Comparison of ENCODE assay signal across 25 cellular contexts in genomic region chr2:113088173-113088992, GRCh38. TPM values are rescaled to one million over a fixed set of nuclear protein-coding genes. Genes with fewer than 3 reads are reported as not detected.
A peak's percentile ranks its signal among the peaks of the same experiment; 100 is the strongest.
DNase-seq lines count a peak whose midpoint lies in the region; ATAC-seq, FAIRE-seq and TF ChIP-seq lines count a peak whose summit lies in the region.
"Had no signal": no experiment of that assay in that cellular context is flagged by ENCODE, and none has a peak within 500 bp of the region (broad histone marks: within the 10 kb centered on the region; RNA-seq: fewer than 3 reads in every experiment).

No MANE protein-coding gene starts in this region.

- H3K27ac ChIP-seq in GM12878 (ENCODE audit: control insufficient read depth, insufficient read depth): no peak overlapping the region
- H3K27ac ChIP-seq in HepG2 (ENCODE audit: extremely low read length, insufficient read depth, low read length): peak overlapping the region; percentile 14
- H3K27ac ChIP-seq: 22Rv1 had no signal

- RAD21 ChIA-PET in GM12878 (lab: Charles Lee; ENCODE audit: unreplicated experiment): interaction anchor here (0.6 to 1.1 kb wide), 3 partner anchors 15 to 97 kb away, joined by 3 read pairs; no protein-coding TSS in a partner anchor

- 84% methylated on average over 2 of the region's 2 CpGs for WGBS in GM12878 (ENCODE audit: insufficient coverage, insufficient replicate concordance, low lambda C conversion rate, missing lambda C conversion rate)
- WGBS in HepG2 (ENCODE audit: low lambda C conversion rate): 91% methylated on average over 2 of the region's 2 CpGs

- FAIRE-seq in GM12878 (lab: Jason Lieb, UNC) (no peak), HepG2 (lab: Jason Lieb, UNC) (peak; percentile 92)
- FAIRE-seq: H1 had no signal

- H3K9ac ChIP-seq in GM12878 (ENCODE audit: control insufficient read depth, insufficient read depth, low read length): no peak overlapping the region
- no peak overlapping the region for H3K9ac ChIP-seq in HepG2 (ENCODE audit: insufficient read depth, low read depth, low read length)

- H3K9me3 ChIP-seq in GM12878 (replicated peaks; ENCODE audit: control insufficient read depth, insufficient read depth, low read length) (no peaks in the 10 kb centered on the region), HepG2 (ENCODE audit: low read length) (no peaks in the 10 kb centered on the region; the same call in 1 of the 2 replicates)
- H3K9me3 ChIP-seq: BE2C had no signal

- no peak overlapping the region for H2AFZ ChIP-seq in GM12878 (ENCODE audit: control insufficient read depth, low read depth, low read length)
- no peak overlapping the region for H2AFZ ChIP-seq in HepG2 (ENCODE audit: low read length)

- H3K4me2 ChIP-seq in GM12878 (ENCODE audit: control insufficient read depth, insufficient read depth): no peak overlapping the region
- H3K4me2 ChIP-seq in HepG2 (ENCODE audit: low read depth, low read length): peak overlapping the region; percentile 34

- in situ Hi-C loops in GM12878 (cut with MboI): no loop called here
- in situ Hi-C loops in HepG2 (cut with HindIII; ENCODE audit: extremely low pct_ligation_motif_present, low pct_unique_long_range_greater_than_20kb): loop anchor here (10.0 kb wide), 1 partner anchor 286 kb away; no protein-coding TSS in a partner anchor

- H3K4me3 ChIP-seq in GM12878 (no peak overlapping the region), HepG2 (replicated peaks in 1 of 3; ENCODE audit: insufficient read depth in 1 of 3, low read depth in 2 of 3, low read length in 3 of 3) (peak overlapping the region in 1 of 3 experiments; percentile 1; a peak in 1 of 6 replicates)

- POLR2A ChIA-PET in GM12878 (lab: Charles Lee): no interaction called here
- POLR2A ChIA-PET in HepG2 (lab: Yijun Ruan, JAX): interaction anchor here (0.6 to 6.5 kb wide), 19 partner anchors 8 to 504 kb away, joined by 3 to 45 read pairs (median 4); partner anchors contain the start of genes CHCHD5, IL1RN and PSD4

- H3K27me3 ChIP-seq in GM12878 (replicated peaks in 1 of 2; ENCODE audit: control insufficient read depth in 2 of 2, insufficient read depth in 2 of 2, low read length in 1 of 2) (no peaks in the 10 kb centered on the region), HepG2 (ENCODE audit: control insufficient read depth in 1 of 2, insufficient read depth in 2 of 2, low read length in 2 of 2) (peaks cover 0 to 4% of the 10 kb centered on the region in 2 experiments; a peak in 1 of 5 replicates)
- H3K27me3 ChIP-seq: BE2C had no signal

- ATAC-seq in GM12878: no peak; the same call in 2 of the 3 replicates
- peak; percentile 99 for ATAC-seq in HepG2
- ATAC-seq in GM21737 (IDR thresholded peaks at IDR 0.05; ENCODE audit: unreplicated experiment): no peak
- ATAC-seq: Panc1 had no signal

- H4K20me1 ChIP-seq in GM12878 (ENCODE audit: control insufficient read depth, insufficient read depth) (no peaks in the 10 kb centered on the region), HepG2 (ENCODE audit: insufficient read depth, low read length) (no peaks in the 10 kb centered on the region)

- H3K79me2 ChIP-seq in GM12878 (ENCODE audit: control insufficient read depth, insufficient read depth, low read length) (no peaks in the 10 kb centered on the region), HepG2 (ENCODE audit: insufficient read depth, low read length) (no peaks in the 10 kb centered on the region)

- H3K4me1 ChIP-seq in GM12878 (ENCODE audit: control insufficient read depth, insufficient read depth, low read length) (no peaks in the 10 kb centered on the region), HepG2 (ENCODE audit: insufficient read depth, low read length) (peaks cover 38% of the 10 kb centered on the region)
- H3K4me1 ChIP-seq: BE2C had no signal

- no peak for TF ChIP-seq RAD21 in GM12878 (IDR thresholded peaks at IDR 0.05; ENCODE audit: insufficient read depth, low read depth, low read length)
- TF ChIP-seq RAD21 in HepG2 (CRISPR knock-in tag; IDR thresholded peaks at IDR 0.05): peak; percentile 33; the same call in 1 of the 2 replicates

- intact Hi-C loops in GM12878 (cut with micrococcal nuclease; ENCODE audit: unreplicated experiment): no loop called here
- intact Hi-C loops in HepG2 (cut with micrococcal nuclease; ENCODE audit: unreplicated experiment): loop anchor here (1.0 kb wide), 1 partner anchor 39 kb away; the partner anchor contains the start of gene IL1RN

- TF ChIP-seq CTCF in GM12878 (IDR thresholded peaks at IDR 0.05 in 2 of 3, conservative IDR thresholded peaks at IDR 0.05 in 1 of 3; ENCODE audit: control insufficient read depth in 2 of 3, extremely low read depth in 1 of 3, insufficient read depth in 1 of 3, low read depth in 3 of 3, low read length in 3 of 3) (no peak), HepG2 (CRISPR knock-in tag; IDR thresholded peaks at IDR 0.05) (no peak)

- TF ChIP-seq POLR2A in GM12878 (IDR thresholded peaks at IDR 0.05; ENCODE audit: low read depth, low read length) (no peak), HepG2 (IDR thresholded peaks at IDR 0.05; ENCODE audit: insufficient read depth in 1 of 2, low read depth in 2 of 2, low read length in 2 of 2) (no peak)

- SMC1A ChIA-PET in GM12878 (lab: Charles Lee; ENCODE audit: uncharacterized antibody, unreplicated experiment): interaction anchor here (0.9 kb wide), 1 partner anchor 9 kb away, joined by 3 read pairs; no protein-coding TSS in a partner anchor

- CTCF ChIA-PET in GM12878 (lab: Yijun Ruan, JAX) (interaction anchor here (0.8 to 1.3 kb wide), 2 partner anchors 50 to 142 kb away, joined by 3 read pairs; no protein-coding TSS in a partner anchor), HepG2 (lab: Yijun Ruan, JAX; ENCODE audit: low intra/inter-chr PET ratio, low total read pairs) (no interaction called here)

- DNase-seq in DMS79 treated with DMSO at 0.1 percent for 48 hours (lab: John Stamatoyannopoulos, UW) (peak; percentile 9), DMS79 (lab: John Stamatoyannopoulos, UW) (no peak), GM12878 (ENCODE audit: low read depth, low spot score) (no peak), HepG2 (ENCODE audit: low spot score) (peak; percentile 85), DMS 273 treated with DMSO at 0.1 percent for 48 hours (lab: John Stamatoyannopoulos, UW) (no peak), NCI-H82 (lab: John Stamatoyannopoulos, UW) (no peak)
- DNase-seq: BE2C, Calu3, DMS153, HCEC 1CT, Kasumi-1, NCI-H1105 treated with DMSO at 0.1 percent for 48 hours, NCI-H2029, NCI-H446, NCI-H524 treated with DMSO at 0.1 percent for 48 hours, SHP77 treated with DMSO at 0.1 percent for 48 hours, SW 1271 had no signal

- no TSS peak for BruUV-seq in GM12878 (replicated peaks; lab: Mats Ljungman, UMichigan)
- BruUV-seq in HepG2 (replicated peaks; lab: Mats Ljungman, UMichigan): no TSS peak

- TF ChIP-seq EP300 in GM12878 (IDR thresholded peaks at IDR 0.05; ENCODE audit: borderline replicate concordance in 1 of 2, control insufficient read depth in 1 of 2, low read depth in 2 of 2, low read length in 2 of 2): no peak
- peak in 1 of 2 experiments; percentile 86; a peak in 2 of 4 replicates for TF ChIP-seq EP300 in HepG2 (IDR thresholded peaks at IDR 0.05; ENCODE audit: low read depth in 2 of 2, low read length in 2 of 2)
- peak; percentile 24; the same call in 1 of the 2 replicates for TF ChIP-seq EP300 in HepG2 (CRISPR knock-in tag; IDR thresholded peaks at IDR 0.05; ENCODE audit: borderline replicate concordance)

- H3K36me3 ChIP-seq in GM12878 (ENCODE audit: control insufficient read depth in 2 of 2, insufficient read depth in 2 of 2, low read length in 1 of 2) (no peaks in the 10 kb centered on the region), HepG2 (replicated peaks in 1 of 2; ENCODE audit: control insufficient read depth in 1 of 2, insufficient read depth in 2 of 2, low read length in 2 of 2) (no peaks in the 10 kb centered on the region)
- H3K36me3 ChIP-seq: BE2C had no signal

RNA-seq across cellular contexts. Expression of gene IL1F10, which starts 20.6 kb away (rescaled TPM):
- not detected in 2 replicates for total RNA-seq in GM12878 (2013; cell fraction: nucleolus; rRNA removed)
- total RNA-seq in GM12878 (2014; rRNA removed): not detected in 2 replicates
- total RNA-seq in GM12878 (2014; rRNA removed; fragmentation: Illumina TruSeq; extraction: Trizol): not detected in 2 replicates
- not detected in 2 replicates for total RNA-seq in GM12878 (2021)
- polyA plus RNA-seq in GM12878 (2011; ENCODE audit: low read depth): not detected
- not detected in 2 replicates for polyA plus RNA-seq in GM12878 (2011; rRNA removed)
- polyA plus RNA-seq in GM12878 (2011; cell fraction: cytosol; rRNA removed): not detected in 2 replicates
- polyA plus RNA-seq in GM12878 (2011; cell fraction: nucleus; rRNA removed): not detected in 2 replicates
- not detected in 2 replicates for polyA plus RNA-seq in GM12878 (2012)
- not detected in 2 replicates for polyA plus RNA-seq in GM12878 (2014; fragmentation: Illumina TruSeq; extraction: Trizol)
- polyA plus RNA-seq in GM12878 (2014; fragmentation: Nextera tagmentation; extraction: Ambion mirVana): not detected
- not detected in 2 replicates for polyA plus RNA-seq in GM12878 (2014; rRNA removed)
- polyA plus RNA-seq in GM12878 (2016; fragmentation: Nextera tagmentation; extraction: Ambion mirVana): not detected
- not detected in 2 replicates for polyA minus RNA-seq in GM12878 (2011; rRNA and poly(A)+ RNA removed)
- not detected in 2 replicates for polyA minus RNA-seq in GM12878 (2011; cell fraction: cytosol; rRNA and poly(A)+ RNA removed)
- not detected in 2 replicates for polyA minus RNA-seq in GM12878 (2011; cell fraction: nucleus; rRNA and poly(A)+ RNA removed)
- not detected in 2 replicates for total RNA-seq in HepG2 (2016; rRNA removed; fragmentation: Illumina TruSeq; extraction: Trizol)
- total RNA-seq in HepG2 (2016; cell fraction: cytosol; rRNA removed; fragmentation: Illumina TruSeq; extraction: Trizol; ENCODE audit: low read depth): not detected in 2 replicates
- not detected in 2 replicates for total RNA-seq in HepG2 (2016; cell fraction: insoluble cytoplasmic fraction; rRNA removed; fragmentation: Illumina TruSeq; extraction: Trizol)
- total RNA-seq in HepG2 (2016; cell fraction: membrane; rRNA removed; fragmentation: Illumina TruSeq; extraction: Trizol): not detected in 2 replicates
- not detected in 2 replicates for total RNA-seq in HepG2 (2016; cell fraction: nucleus; rRNA removed; fragmentation: Illumina TruSeq; extraction: Trizol)
- polyA plus RNA-seq in HepG2 (2011; rRNA removed): not detected in 2 replicates
- polyA plus RNA-seq in HepG2 (2011; cell fraction: cytosol; rRNA removed): not detected in 2 replicates
- not detected in 2 replicates for polyA plus RNA-seq in HepG2 (2011; cell fraction: nucleus; rRNA removed)
- not detected in 2 replicates for polyA plus RNA-seq in HepG2 (2012)
- polyA plus RNA-seq in HepG2 (2016; cell fraction: cytosol; fragmentation: Illumina TruSeq; extraction: Trizol; ENCODE audit: low read depth): not detected in 2 replicates
- polyA plus RNA-seq in HepG2 (2016; cell fraction: insoluble cytoplasmic fraction; fragmentation: Illumina TruSeq; extraction: Trizol; ENCODE audit: low read depth): not detected in 2 replicates
- polyA plus RNA-seq in HepG2 (2016; cell fraction: membrane; fragmentation: Illumina TruSeq; extraction: Trizol; ENCODE audit: low read depth): not detected in 2 replicates
- not detected in 2 replicates for polyA plus RNA-seq in HepG2 (2016; cell fraction: nucleus; fragmentation: Illumina TruSeq; extraction: Trizol; ENCODE audit: insufficient read depth, low read depth)
- not detected in 2 replicates for polyA minus RNA-seq in HepG2 (2011; rRNA and poly(A)+ RNA removed; ENCODE audit: low replicate concordance)
- not detected in 2 replicates for polyA minus RNA-seq in HepG2 (2011; cell fraction: cytosol; rRNA and poly(A)+ RNA removed)
- not detected in 2 replicates for polyA minus RNA-seq in HepG2 (2011; cell fraction: nucleus; rRNA and poly(A)+ RNA removed)
- total RNA-seq: Calu3, Daoy, G401, H1, M059J had no signal
- polyA plus RNA-seq: CD14-positive monocyte, H1 had no signal

RNA-seq across cellular contexts. Expression of gene IL36RN, which starts 29.4 kb away (rescaled TPM):
- not detected in 2 replicates for total RNA-seq in GM12878 (2013; cell fraction: nucleolus; rRNA removed)
- not detected in 2 replicates for total RNA-seq in GM12878 (2014; rRNA removed)
- not detected in 2 replicates for total RNA-seq in GM12878 (2014; rRNA removed; fragmentation: Illumina TruSeq; extraction: Trizol)
- total RNA-seq in GM12878 (2021): not detected in 2 replicates
- not detected for polyA plus RNA-seq in GM12878 (2011; ENCODE audit: low read depth)
- polyA plus RNA-seq in GM12878 (2011; rRNA removed): not detected in 2 replicates
- not detected in 2 replicates for polyA plus RNA-seq in GM12878 (2011; cell fraction: cytosol; rRNA removed)
- not detected in 2 replicates for polyA plus RNA-seq in GM12878 (2011; cell fraction: nucleus; rRNA removed)
- polyA plus RNA-seq in GM12878 (2012): not detected in 2 replicates
- polyA plus RNA-seq in GM12878 (2014; fragmentation: Illumina TruSeq; extraction: Trizol): not detected in 2 replicates
- polyA plus RNA-seq in GM12878 (2014; fragmentation: Nextera tagmentation; extraction: Ambion mirVana): not detected
- not detected in 2 replicates for polyA plus RNA-seq in GM12878 (2014; rRNA removed)
- polyA plus RNA-seq in GM12878 (2016; fragmentation: Nextera tagmentation; extraction: Ambion mirVana): not detected
- not detected in 2 replicates for polyA minus RNA-seq in GM12878 (2011; rRNA and poly(A)+ RNA removed)
- not detected in 2 replicates for polyA minus RNA-seq in GM12878 (2011; cell fraction: cytosol; rRNA and poly(A)+ RNA removed)
- polyA minus RNA-seq in GM12878 (2011; cell fraction: nucleus; rRNA and poly(A)+ RNA removed): not detected in 2 replicates
- total RNA-seq in HepG2 (2016; rRNA removed; fragmentation: Illumina TruSeq; extraction: Trizol): not detected in 2 replicates
- total RNA-seq in HepG2 (2016; cell fraction: cytosol; rRNA removed; fragmentation: Illumina TruSeq; extraction: Trizol; ENCODE audit: low read depth): not detected in 2 replicates
- total RNA-seq in HepG2 (2016; cell fraction: insoluble cytoplasmic fraction; rRNA removed; fragmentation: Illumina TruSeq; extraction: Trizol): not detected in 2 replicates
- not detected in 2 replicates for total RNA-seq in HepG2 (2016; cell fraction: membrane; rRNA removed; fragmentation: Illumina TruSeq; extraction: Trizol)
- not detected in 2 replicates for total RNA-seq in HepG2 (2016; cell fraction: nucleus; rRNA removed; fragmentation: Illumina TruSeq; extraction: Trizol)
- polyA plus RNA-seq in HepG2 (2011; rRNA removed): not detected in 2 replicates
- polyA plus RNA-seq in HepG2 (2011; cell fraction: cytosol; rRNA removed): not detected in 2 replicates
- not detected in 2 replicates for polyA plus RNA-seq in HepG2 (2011; cell fraction: nucleus; rRNA removed)
- polyA plus RNA-seq in HepG2 (2012): not detected in 2 replicates
- polyA plus RNA-seq in HepG2 (2016; cell fraction: cytosol; fragmentation: Illumina TruSeq; extraction: Trizol; ENCODE audit: low read depth): not detected in 2 replicates
- not detected in 2 replicates for polyA plus RNA-seq in HepG2 (2016; cell fraction: insoluble cytoplasmic fraction; fragmentation: Illumina TruSeq; extraction: Trizol; ENCODE audit: low read depth)
- polyA plus RNA-seq in HepG2 (2016; cell fraction: membrane; fragmentation: Illumina TruSeq; extraction: Trizol; ENCODE audit: low read depth): not detected in 2 replicates
- polyA plus RNA-seq in HepG2 (2016; cell fraction: nucleus; fragmentation: Illumina TruSeq; extraction: Trizol; ENCODE audit: insufficient read depth, low read depth): not detected in 2 replicates
- polyA minus RNA-seq in HepG2 (2011; rRNA and poly(A)+ RNA removed; ENCODE audit: low replicate concordance): not detected in 2 replicates
- not detected in 2 replicates for polyA minus RNA-seq in HepG2 (2011; cell fraction: cytosol; rRNA and poly(A)+ RNA removed)
- not detected in 2 replicates for polyA minus RNA-seq in HepG2 (2011; cell fraction: nucleus; rRNA and poly(A)+ RNA removed)
- total RNA-seq: Daoy, G401, H1, M059J had no signal
- polyA plus RNA-seq: CD14-positive monocyte, H1 had no signal

RNA-seq across cellular contexts. Expression of gene IL36B, which starts 35.7 kb away (rescaled TPM):
- not detected in 2 replicates for total RNA-seq in GM12878 (2013; cell fraction: nucleolus; rRNA removed)
- total RNA-seq in GM12878 (2014; rRNA removed) (not detected in 2 replicates), GM12878 (2014; rRNA removed; fragmentation: Illumina TruSeq; extraction: Trizol) (not detected in 2 replicates), GM12878 (2021) (not detected in 2 replicates), HepG2 (2016; rRNA removed; fragmentation: Illumina TruSeq; extraction: Trizol) (not detected in 2 replicates)
- not detected for polyA plus RNA-seq in GM12878 (2011; ENCODE audit: low read depth)
- polyA plus RNA-seq in GM12878 (2011; rRNA removed) (not detected in 2 replicates), GM12878 (2014; fragmentation: Illumina TruSeq; extraction: Trizol) (not detected in 2 replicates), GM12878 (2014; fragmentation: Nextera tagmentation; extraction: Ambion mirVana) (not detected), GM12878 (2014; rRNA removed) (not detected in 2 replicates), GM12878 (2016; fragmentation: Nextera tagmentation; extraction: Ambion mirVana) (not detected), HepG2 (2011; rRNA removed) (not detected in 2 replicates)
- not detected in 2 replicates for polyA plus RNA-seq in GM12878 (2011; cell fraction: cytosol; rRNA removed)
- polyA plus RNA-seq in GM12878 (2011; cell fraction: nucleus; rRNA removed): not detected in 2 replicates
- not detected in 2 replicates for polyA plus RNA-seq in GM12878 (2012)
- not detected in 2 replicates for polyA minus RNA-seq in GM12878 (2011; rRNA and poly(A)+ RNA removed)
- not detected in 2 replicates for polyA minus RNA-seq in GM12878 (2011; cell fraction: cytosol; rRNA and poly(A)+ RNA removed)
- polyA minus RNA-seq in GM12878 (2011; cell fraction: nucleus; rRNA and poly(A)+ RNA removed): not detected in 2 replicates
- not detected in 2 replicates for total RNA-seq in HepG2 (2016; cell fraction: cytosol; rRNA removed; fragmentation: Illumina TruSeq; extraction: Trizol; ENCODE audit: low read depth)
- total RNA-seq in HepG2 (2016; cell fraction: insoluble cytoplasmic fraction; rRNA removed; fragmentation: Illumina TruSeq; extraction: Trizol): not detected in 2 replicates
- not detected in 2 replicates for total RNA-seq in HepG2 (2016; cell fraction: membrane; rRNA removed; fragmentation: Illumina TruSeq; extraction: Trizol)
- not detected in 2 replicates for total RNA-seq in HepG2 (2016; cell fraction: nucleus; rRNA removed; fragmentation: Illumina TruSeq; extraction: Trizol)
- polyA plus RNA-seq in HepG2 (2011; cell fraction: cytosol; rRNA removed): not detected in 2 replicates
- polyA plus RNA-seq in HepG2 (2011; cell fraction: nucleus; rRNA removed): not detected in 2 replicates
- polyA plus RNA-seq in HepG2 (2012): not detected in 2 replicates
- polyA plus RNA-seq in HepG2 (2016; cell fraction: cytosol; fragmentation: Illumina TruSeq; extraction: Trizol; ENCODE audit: low read depth): not detected in 2 replicates
- polyA plus RNA-seq in HepG2 (2016; cell fraction: insoluble cytoplasmic fraction; fragmentation: Illumina TruSeq; extraction: Trizol; ENCODE audit: low read depth): not detected in 2 replicates
- not detected in 2 replicates for polyA plus RNA-seq in HepG2 (2016; cell fraction: membrane; fragmentation: Illumina TruSeq; extraction: Trizol; ENCODE audit: low read depth)
- polyA plus RNA-seq in HepG2 (2016; cell fraction: nucleus; fragmentation: Illumina TruSeq; extraction: Trizol; ENCODE audit: insufficient read depth, low read depth): not detected in 2 replicates
- polyA minus RNA-seq in HepG2 (2011; rRNA and poly(A)+ RNA removed; ENCODE audit: low replicate concordance): not detected in 2 replicates
- not detected in 2 replicates for polyA minus RNA-seq in HepG2 (2011; cell fraction: cytosol; rRNA and poly(A)+ RNA removed)
- polyA minus RNA-seq in HepG2 (2011; cell fraction: nucleus; rRNA and poly(A)+ RNA removed): not detected in 2 replicates
- total RNA-seq: Calu3, Daoy, G401, H1, M059J had no signal
- polyA plus RNA-seq: CD14-positive monocyte, H1 had no signal

RNA-seq across cellular contexts. Expression of gene IL1RN, which starts 39.0 kb away (rescaled TPM):
- total RNA-seq in GM12878 (2013; cell fraction: nucleolus; rRNA removed): not detected in 2 replicates
- total RNA-seq in GM12878 (2014; rRNA removed) (not detected in 2 replicates), GM12878 (2014; rRNA removed; fragmentation: Illumina TruSeq; extraction: Trizol) (not detected in 2 replicates), GM12878 (2021) (not detected in 2 replicates), HepG2 (2016; rRNA removed; fragmentation: Illumina TruSeq; extraction: Trizol) (21.1 and 21.2 TPM in 2 replicates)
- polyA plus RNA-seq in GM12878 (2011; ENCODE audit: low read depth): not detected
- polyA plus RNA-seq in GM12878 (2011; rRNA removed) (0.04 TPM in 1 of 2 replicates, not detected in the other), GM12878 (2014; fragmentation: Illumina TruSeq; extraction: Trizol) (0.04 and 0.43 TPM in 2 replicates), GM12878 (2014; fragmentation: Nextera tagmentation; extraction: Ambion mirVana) (under 1 TPM in 1 of 2 experiments, not detected in 1; 0.04 TPM), GM12878 (2014; rRNA removed) (not detected in 2 replicates), GM12878 (2016; fragmentation: Nextera tagmentation; extraction: Ambion mirVana) (not detected), HepG2 (2011; rRNA removed) (101 and 142 TPM in 2 replicates)
- not detected in 2 replicates for polyA plus RNA-seq in GM12878 (2011; cell fraction: cytosol; rRNA removed)
- not detected in 2 replicates for polyA plus RNA-seq in GM12878 (2011; cell fraction: nucleus; rRNA removed)
- polyA plus RNA-seq in GM12878 (2012): not detected in 2 replicates
- polyA minus RNA-seq in GM12878 (2011; rRNA and poly(A)+ RNA removed): 0.59 TPM in 1 of 2 replicates, not detected in the other
- not detected in 2 replicates for polyA minus RNA-seq in GM12878 (2011; cell fraction: cytosol; rRNA and poly(A)+ RNA removed)
- not detected in 2 replicates for polyA minus RNA-seq in GM12878 (2011; cell fraction: nucleus; rRNA and poly(A)+ RNA removed)
- 6.3 and 8.3 TPM in 2 replicates for total RNA-seq in HepG2 (2016; cell fraction: cytosol; rRNA removed; fragmentation: Illumina TruSeq; extraction: Trizol; ENCODE audit: low read depth)
- 21.0 and 24.7 TPM in 2 replicates for total RNA-seq in HepG2 (2016; cell fraction: insoluble cytoplasmic fraction; rRNA removed; fragmentation: Illumina TruSeq; extraction: Trizol)
- 18.1 and 19.8 TPM in 2 replicates for total RNA-seq in HepG2 (2016; cell fraction: membrane; rRNA removed; fragmentation: Illumina TruSeq; extraction: Trizol)
- 16.3 and 16.9 TPM in 2 replicates for total RNA-seq in HepG2 (2016; cell fraction: nucleus; rRNA removed; fragmentation: Illumina TruSeq; extraction: Trizol)
- 92.3 and 115 TPM in 2 replicates for polyA plus RNA-seq in HepG2 (2011; cell fraction: cytosol; rRNA removed)
- 29.8 and 45.4 TPM in 2 replicates for polyA plus RNA-seq in HepG2 (2011; cell fraction: nucleus; rRNA removed)
- 96.1 and 98.3 TPM in 2 replicates for polyA plus RNA-seq in HepG2 (2012)
- polyA plus RNA-seq in HepG2 (2016; cell fraction: cytosol; fragmentation: Illumina TruSeq; extraction: Trizol; ENCODE audit: low read depth): 12.2 and 14.7 TPM in 2 replicates
- polyA plus RNA-seq in HepG2 (2016; cell fraction: insoluble cytoplasmic fraction; fragmentation: Illumina TruSeq; extraction: Trizol; ENCODE audit: low read depth): 46.6 and 48.4 TPM in 2 replicates
- polyA plus RNA-seq in HepG2 (2016; cell fraction: membrane; fragmentation: Illumina TruSeq; extraction: Trizol; ENCODE audit: low read depth): 32.1 and 33.8 TPM in 2 replicates
- 23.4 and 24.9 TPM in 2 replicates for polyA plus RNA-seq in HepG2 (2016; cell fraction: nucleus; fragmentation: Illumina TruSeq; extraction: Trizol; ENCODE audit: insufficient read depth, low read depth)
- 0.42 and 94.0 TPM in 2 replicates for polyA minus RNA-seq in HepG2 (2011; rRNA and poly(A)+ RNA removed; ENCODE audit: low replicate concordance)
- polyA minus RNA-seq in HepG2 (2011; cell fraction: cytosol; rRNA and poly(A)+ RNA removed): 35.5 and 37.1 TPM in 2 replicates
- polyA minus RNA-seq in HepG2 (2011; cell fraction: nucleus; rRNA and poly(A)+ RNA removed): 29.4 and 42.8 TPM in 2 replicates
- total RNA-seq: Daoy, G401, H1 had no signal
- polyA plus RNA-seq: H1 had no signal

Comparison
In these comparisons a context has a peak if more than half of its experiments do, and no peak if none do; other contexts are left out.
1. DNase-seq: peak in DMS79 treated with DMSO at 0.1 percent for 48 hours (single experiment) and HepG2 (single experiment); none in DMS79 (single experiment), GM12878 (single experiment), DMS 273 treated with DMSO at 0.1 percent for 48 hours (single experiment) and NCI-H82 (single experiment).